In genomic region chr7:50594734-50595537, GRCh38 we compare ENCODE assay signal across 1 cellular context.
TF ChIP-seq lines count a peak whose summit lies in the region.

No MANE protein-coding gene starts in this region.

TF ChIP-seq in HepG2, 621 proteins besides CTCF, POLR2A, EP300 and RAD21 (continued from another document and continues in another):
- TF ChIP-seq, protein P1, sequence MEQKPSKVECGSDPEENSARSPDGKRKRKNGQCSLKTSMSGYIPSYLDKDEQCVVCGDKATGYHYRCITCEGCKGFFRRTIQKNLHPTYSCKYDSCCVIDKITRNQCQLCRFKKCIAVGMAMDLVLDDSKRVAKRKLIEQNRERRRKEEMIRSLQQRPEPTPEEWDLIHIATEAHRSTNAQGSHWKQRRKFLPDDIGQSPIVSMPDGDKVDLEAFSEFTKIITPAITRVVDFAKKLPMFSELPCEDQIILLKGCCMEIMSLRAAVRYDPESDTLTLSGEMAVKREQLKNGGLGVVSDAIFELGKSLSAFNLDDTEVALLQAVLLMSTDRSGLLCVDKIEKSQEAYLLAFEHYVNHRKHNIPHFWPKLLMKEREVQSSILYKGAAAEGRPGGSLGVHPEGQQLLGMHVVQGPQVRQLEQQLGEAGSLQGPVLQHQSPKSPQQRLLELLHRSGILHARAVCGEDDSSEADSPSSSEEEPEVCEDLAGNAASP (CRISPR knock-in tag; IDR thresholded peaks at IDR 0.05; ENCODE audit: borderline replicate concordance): no peak
- TF ChIP-seq NFIC (IDR thresholded peaks at IDR 0.05; ENCODE audit: low read length) (no peak), MYC (CRISPR knock-in tag; IDR thresholded peaks at IDR 0.05; ENCODE audit: borderline replicate concordance) (peak; percentile 78), HDAC2 (CRISPR knock-in tag; IDR thresholded peaks at IDR 0.05) (peak; percentile 65; the same call in 1 of the 2 replicates), ZNF432 (CRISPR knock-in tag; IDR thresholded peaks at IDR 0.05; ENCODE audit: borderline replicate concordance) (no peak), ZNF382 (CRISPR knock-in tag; IDR thresholded peaks at IDR 0.05; ENCODE audit: borderline replicate concordance) (no peak), ZNF746 (CRISPR knock-in tag; IDR thresholded peaks at IDR 0.05) (peak; percentile 41; the same call in 1 of the 2 replicates), NR2F1 (CRISPR knock-in tag; IDR thresholded peaks at IDR 0.05) (no peak), ARNTL (CRISPR knock-in tag; IDR thresholded peaks at IDR 0.05) (peak; percentile 82; the same call in 1 of the 2 replicates), ZNF24 (IDR thresholded peaks at IDR 0.05) (no peak), ARID3A (IDR thresholded peaks at IDR 0.05; ENCODE audit: low read depth, low read length) (no peak), NFE2 (CRISPR knock-in tag; IDR thresholded peaks at IDR 0.05) (no peak), ETV6 (CRISPR knock-in tag; conservative IDR thresholded peaks at IDR 0.05) (no peak), SP4 (CRISPR knock-in tag; IDR thresholded peaks at IDR 0.05) (no peak), NCOA2 (CRISPR knock-in tag; IDR thresholded peaks at IDR 0.05) (peak; percentile 66), SALL1 (CRISPR knock-in tag; IDR thresholded peaks at IDR 0.05) (peak; percentile 92), RFXANK (CRISPR knock-in tag; IDR thresholded peaks at IDR 0.05) (no peak), ZFX (CRISPR knock-in tag; IDR thresholded peaks at IDR 0.05; ENCODE audit: low read depth) (peak; percentile 42; the same call in 1 of the 2 replicates), ZFAT (CRISPR knock-in tag; conservative IDR thresholded peaks at IDR 0.05) (no peak), ZBTB37 (CRISPR knock-in tag; IDR thresholded peaks at IDR 0.05) (no peak), ZNF672 (CRISPR knock-in tag; IDR thresholded peaks at IDR 0.05) (no peak), SMARCE1 (IDR thresholded peaks at IDR 0.05; ENCODE audit: borderline replicate concordance) (no peak), RNF2 (conservative IDR thresholded peaks at IDR 0.05; ENCODE audit: low read depth) (no peak), ZNF784 (CRISPR knock-in tag; IDR thresholded peaks at IDR 0.05; ENCODE audit: borderline replicate concordance) (no peak), GFI1 (CRISPR knock-in tag; IDR thresholded peaks at IDR 0.05; ENCODE audit: borderline replicate concordance) (no peak), ZNF569 (CRISPR knock-in tag; IDR thresholded peaks at IDR 0.05; ENCODE audit: borderline replicate concordance) (no peak), KMT2B (CRISPR knock-in tag; IDR thresholded peaks at IDR 0.05) (no peak), MXD1 (CRISPR knock-in tag; IDR thresholded peaks at IDR 0.05) (no peak), ASH2L (IDR thresholded peaks at IDR 0.05; ENCODE audit: insufficient read length, low read depth, low read length) (no peak), ZNF546 (CRISPR knock-in tag; conservative IDR thresholded peaks at IDR 0.05) (no peak), ZSCAN31 (CRISPR knock-in tag; IDR thresholded peaks at IDR 0.05; ENCODE audit: low read depth) (0 out of 2 replicates have a peak, but pooled peaks have one; percentile 43), MED13 (CRISPR knock-in tag; IDR thresholded peaks at IDR 0.05) (no peak)
- TF ChIP-seq, protein P2, sequence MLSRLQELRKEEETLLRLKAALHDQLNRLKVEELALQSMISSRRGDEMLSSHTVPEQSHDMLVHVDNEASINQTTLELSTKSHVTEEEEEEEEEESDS (CRISPR knock-in tag; IDR thresholded peaks at IDR 0.05; ENCODE audit: borderline replicate concordance): no peak
- TF ChIP-seq, protein P3, sequence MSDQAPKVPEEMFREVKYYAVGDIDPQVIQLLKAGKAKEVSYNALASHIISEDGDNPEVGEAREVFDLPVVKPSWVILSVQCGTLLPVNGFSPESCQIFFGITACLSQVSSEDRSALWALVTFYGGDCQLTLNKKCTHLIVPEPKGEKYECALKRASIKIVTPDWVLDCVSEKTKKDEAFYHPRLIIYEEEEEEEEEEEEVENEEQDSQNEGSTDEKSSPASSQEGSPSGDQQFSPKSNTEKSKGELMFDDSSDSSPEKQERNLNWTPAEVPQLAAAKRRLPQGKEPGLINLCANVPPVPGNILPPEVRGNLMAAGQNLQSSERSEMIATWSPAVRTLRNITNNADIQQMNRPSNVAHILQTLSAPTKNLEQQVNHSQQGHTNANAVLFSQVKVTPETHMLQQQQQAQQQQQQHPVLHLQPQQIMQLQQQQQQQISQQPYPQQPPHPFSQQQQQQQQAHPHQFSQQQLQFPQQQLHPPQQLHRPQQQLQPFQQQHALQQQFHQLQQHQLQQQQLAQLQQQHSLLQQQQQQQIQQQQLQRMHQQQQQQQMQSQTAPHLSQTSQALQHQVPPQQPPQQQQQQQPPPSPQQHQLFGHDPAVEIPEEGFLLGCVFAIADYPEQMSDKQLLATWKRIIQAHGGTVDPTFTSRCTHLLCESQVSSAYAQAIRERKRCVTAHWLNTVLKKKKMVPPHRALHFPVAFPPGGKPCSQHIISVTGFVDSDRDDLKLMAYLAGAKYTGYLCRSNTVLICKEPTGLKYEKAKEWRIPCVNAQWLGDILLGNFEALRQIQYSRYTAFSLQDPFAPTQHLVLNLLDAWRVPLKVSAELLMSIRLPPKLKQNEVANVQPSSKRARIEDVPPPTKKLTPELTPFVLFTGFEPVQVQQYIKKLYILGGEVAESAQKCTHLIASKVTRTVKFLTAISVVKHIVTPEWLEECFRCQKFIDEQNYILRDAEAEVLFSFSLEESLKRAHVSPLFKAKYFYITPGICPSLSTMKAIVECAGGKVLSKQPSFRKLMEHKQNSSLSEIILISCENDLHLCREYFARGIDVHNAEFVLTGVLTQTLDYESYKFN (CRISPR knock-in tag; conservative IDR thresholded peaks at IDR 0.05): peak; percentile 82
- TF ChIP-seq, protein P4, sequence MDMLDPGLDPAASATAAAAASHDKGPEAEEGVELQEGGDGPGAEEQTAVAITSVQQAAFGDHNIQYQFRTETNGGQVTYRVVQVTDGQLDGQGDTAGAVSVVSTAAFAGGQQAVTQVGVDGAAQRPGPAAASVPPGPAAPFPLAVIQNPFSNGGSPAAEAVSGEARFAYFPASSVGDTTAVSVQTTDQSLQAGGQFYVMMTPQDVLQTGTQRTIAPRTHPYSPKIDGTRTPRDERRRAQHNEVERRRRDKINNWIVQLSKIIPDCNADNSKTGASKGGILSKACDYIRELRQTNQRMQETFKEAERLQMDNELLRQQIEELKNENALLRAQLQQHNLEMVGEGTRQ (IDR thresholded peaks at IDR 0.05; ENCODE audit: low read depth, low read length): no peak
- TF ChIP-seq, protein P4 (CRISPR knock-in tag; IDR thresholded peaks at IDR 0.05; ENCODE audit: borderline replicate concordance): peak; percentile 54; the same call in 1 of the 2 replicates
- TF ChIP-seq, protein P5, sequence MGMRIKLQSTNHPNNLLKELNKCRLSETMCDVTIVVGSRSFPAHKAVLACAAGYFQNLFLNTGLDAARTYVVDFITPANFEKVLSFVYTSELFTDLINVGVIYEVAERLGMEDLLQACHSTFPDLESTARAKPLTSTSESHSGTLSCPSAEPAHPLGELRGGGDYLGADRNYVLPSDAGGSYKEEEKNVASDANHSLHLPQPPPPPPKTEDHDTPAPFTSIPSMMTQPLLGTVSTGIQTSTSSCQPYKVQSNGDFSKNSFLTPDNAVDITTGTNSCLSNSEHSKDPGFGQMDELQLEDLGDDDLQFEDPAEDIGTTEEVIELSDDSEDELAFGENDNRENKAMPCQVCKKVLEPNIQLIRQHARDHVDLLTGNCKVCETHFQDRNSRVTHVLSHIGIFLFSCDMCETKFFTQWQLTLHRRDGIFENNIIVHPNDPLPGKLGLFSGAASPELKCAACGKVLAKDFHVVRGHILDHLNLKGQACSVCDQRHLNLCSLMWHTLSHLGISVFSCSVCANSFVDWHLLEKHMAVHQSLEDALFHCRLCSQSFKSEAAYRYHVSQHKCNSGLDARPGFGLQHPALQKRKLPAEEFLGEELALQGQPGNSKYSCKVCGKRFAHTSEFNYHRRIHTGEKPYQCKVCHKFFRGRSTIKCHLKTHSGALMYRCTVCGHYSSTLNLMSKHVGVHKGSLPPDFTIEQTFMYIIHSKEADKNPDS (CRISPR knock-in tag; IDR thresholded peaks at IDR 0.05): no peak
- TF ChIP-seq, protein P6, sequence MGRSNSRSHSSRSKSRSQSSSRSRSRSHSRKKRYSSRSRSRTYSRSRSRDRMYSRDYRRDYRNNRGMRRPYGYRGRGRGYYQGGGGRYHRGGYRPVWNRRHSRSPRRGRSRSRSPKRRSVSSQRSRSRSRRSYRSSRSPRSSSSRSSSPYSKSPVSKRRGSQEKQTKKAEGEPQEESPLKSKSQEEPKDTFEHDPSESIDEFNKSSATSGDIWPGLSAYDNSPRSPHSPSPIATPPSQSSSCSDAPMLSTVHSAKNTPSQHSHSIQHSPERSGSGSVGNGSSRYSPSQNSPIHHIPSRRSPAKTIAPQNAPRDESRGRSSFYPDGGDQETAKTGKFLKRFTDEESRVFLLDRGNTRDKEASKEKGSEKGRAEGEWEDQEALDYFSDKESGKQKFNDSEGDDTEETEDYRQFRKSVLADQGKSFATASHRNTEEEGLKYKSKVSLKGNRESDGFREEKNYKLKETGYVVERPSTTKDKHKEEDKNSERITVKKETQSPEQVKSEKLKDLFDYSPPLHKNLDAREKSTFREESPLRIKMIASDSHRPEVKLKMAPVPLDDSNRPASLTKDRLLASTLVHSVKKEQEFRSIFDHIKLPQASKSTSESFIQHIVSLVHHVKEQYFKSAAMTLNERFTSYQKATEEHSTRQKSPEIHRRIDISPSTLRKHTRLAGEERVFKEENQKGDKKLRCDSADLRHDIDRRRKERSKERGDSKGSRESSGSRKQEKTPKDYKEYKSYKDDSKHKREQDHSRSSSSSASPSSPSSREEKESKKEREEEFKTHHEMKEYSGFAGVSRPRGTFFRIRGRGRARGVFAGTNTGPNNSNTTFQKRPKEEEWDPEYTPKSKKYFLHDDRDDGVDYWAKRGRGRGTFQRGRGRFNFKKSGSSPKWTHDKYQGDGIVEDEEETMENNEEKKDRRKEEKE (IDR thresholded peaks at IDR 0.05): no peak
- TF ChIP-seq, protein P7, sequence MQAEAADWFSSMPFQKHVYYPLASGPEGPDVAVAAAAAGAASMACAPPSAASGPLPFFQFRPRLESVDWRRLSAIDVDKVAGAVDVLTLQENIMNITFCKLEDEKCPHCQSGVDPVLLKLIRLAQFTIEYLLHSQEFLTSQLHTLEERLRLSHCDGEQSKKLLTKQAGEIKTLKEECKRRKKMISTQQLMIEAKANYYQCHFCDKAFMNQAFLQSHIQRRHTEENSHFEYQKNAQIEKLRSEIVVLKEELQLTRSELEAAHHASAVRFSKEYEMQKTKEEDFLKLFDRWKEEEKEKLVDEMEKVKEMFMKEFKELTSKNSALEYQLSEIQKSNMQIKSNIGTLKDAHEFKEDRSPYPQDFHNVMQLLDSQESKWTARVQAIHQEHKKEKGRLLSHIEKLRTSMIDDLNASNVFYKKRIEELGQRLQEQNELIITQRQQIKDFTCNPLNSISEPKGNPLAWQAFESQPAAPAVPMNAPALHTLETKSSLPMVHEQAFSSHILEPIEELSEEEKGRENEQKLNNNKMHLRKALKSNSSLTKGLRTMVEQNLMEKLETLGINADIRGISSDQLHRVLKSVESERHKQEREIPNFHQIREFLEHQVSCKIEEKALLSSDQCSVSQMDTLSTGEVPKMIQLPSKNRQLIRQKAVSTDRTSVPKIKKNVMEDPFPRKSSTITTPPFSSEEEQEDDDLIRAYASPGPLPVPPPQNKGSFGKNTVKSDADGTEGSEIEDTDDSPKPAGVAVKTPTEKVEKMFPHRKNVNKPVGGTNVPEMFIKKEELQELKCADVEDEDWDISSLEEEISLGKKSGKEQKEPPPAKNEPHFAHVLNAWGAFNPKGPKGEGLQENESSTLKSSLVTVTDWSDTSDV (CRISPR knock-in tag; IDR thresholded peaks at IDR 0.05): no peak
- TF ChIP-seq, protein P8, sequence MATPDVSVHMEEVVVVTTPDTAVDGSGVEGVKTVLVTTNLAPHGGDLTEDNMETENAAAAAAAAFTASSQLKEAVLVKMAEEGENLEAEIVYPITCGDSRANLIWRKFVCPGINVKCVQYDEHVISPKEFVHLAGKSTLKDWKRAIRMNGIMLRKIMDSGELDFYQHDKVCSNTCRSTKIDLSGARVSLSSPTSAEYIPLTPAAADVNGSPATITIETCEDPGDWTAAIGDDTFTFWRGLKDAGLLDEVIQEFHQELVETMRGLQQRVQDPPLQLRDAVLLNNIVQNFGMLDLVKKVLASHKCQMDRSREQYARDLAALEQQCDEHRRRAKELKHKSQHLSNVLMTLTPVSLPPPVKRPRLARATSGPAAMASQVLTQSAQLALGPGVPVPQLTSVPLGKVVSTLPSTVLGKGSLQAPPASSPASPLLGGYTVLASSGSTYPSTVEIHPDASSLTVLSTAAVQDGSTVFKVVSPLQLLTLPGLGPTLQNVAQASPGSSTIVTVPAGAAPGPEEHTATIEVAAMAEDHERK (CRISPR knock-in tag; IDR thresholded peaks at IDR 0.05; ENCODE audit: low read depth): no peak
